ENCODE assay signal across 16 cellular contexts in the genomic region with DNA sequence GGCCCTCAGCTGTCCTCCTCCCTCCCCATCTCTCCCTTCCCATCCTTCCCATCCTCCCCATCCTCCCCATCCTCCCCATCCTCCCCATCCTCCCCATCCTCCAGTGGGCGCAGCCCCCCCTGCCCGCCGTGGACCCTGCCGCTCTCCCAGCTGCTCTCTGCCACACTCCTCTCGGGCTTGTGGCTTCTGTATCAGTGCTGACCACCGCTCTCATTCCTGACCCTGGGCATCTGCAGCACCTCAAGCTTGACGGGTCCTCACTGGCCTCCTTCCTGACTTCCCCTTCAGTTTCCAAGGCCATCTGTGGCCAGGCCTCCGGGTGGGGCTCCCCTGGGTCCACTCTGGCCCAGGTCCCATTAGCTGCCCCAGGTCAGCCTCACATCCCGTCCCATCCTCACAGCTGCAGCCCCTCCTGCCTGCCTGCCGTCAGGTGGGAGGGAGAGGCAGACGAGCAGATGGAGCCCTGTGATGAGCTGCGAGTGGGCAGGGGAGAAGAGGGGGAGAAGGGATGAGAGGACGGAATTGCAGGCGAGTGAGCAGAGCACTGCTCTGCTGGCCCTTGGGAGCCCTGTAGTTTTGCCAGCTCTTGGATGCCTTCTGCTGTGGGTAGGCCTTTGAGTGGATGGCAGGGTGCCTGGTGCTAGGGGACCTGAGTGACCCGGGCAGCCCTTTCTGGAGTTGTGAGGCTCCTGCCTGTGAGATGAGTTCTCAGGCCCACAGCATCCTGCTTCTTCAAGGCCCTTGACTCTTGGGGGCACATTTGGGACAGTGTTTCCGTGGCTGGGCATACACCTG. TPM values are rescaled to one million over a fixed set of nuclear protein-coding genes. Genes with fewer than 3 reads are reported as not detected.
DNase-seq lines count a peak whose midpoint lies in the region; TF ChIP-seq lines count a peak whose summit lies in the region.
"Had no signal": no experiment of that assay in that cellular context is flagged by ENCODE, and none has a peak within 500 bp of the region (broad histone marks: within the 10 kb centered on the region; RNA-seq: fewer than 3 reads in every experiment).

No MANE protein-coding gene starts in this region.

- H3K4me3 ChIP-seq in HEK293 (ENCODE audit: low read depth, low read length) (no peak overlapping the region), esophagus muscularis mucosa (no peak overlapping the region)
- H3K4me3 ChIP-seq: K562, SK-N-MC had no signal

- no peaks in the 10 kb centered on the region for H3K27me3 ChIP-seq in esophagus muscularis mucosa

- CTCF ChIA-PET in HEK293 (lab: Yijun Ruan, JAX): no interaction called here

- intact Hi-C loops in posterior vena cava (cut with DNase I): no loop called here
- intact Hi-C loops in esophagus muscularis mucosa (cut with DNase I): no loop called here

- H3K27ac ChIP-seq in HEK293 (ENCODE audit: extremely low read depth, low read depth, low read length) (no peak overlapping the region), esophagus muscularis mucosa (replicated peaks in 1 of 4) (no peak overlapping the region)
- H3K27ac ChIP-seq: SK-N-MC had no signal

- H3K36me3 Mint-ChIP-seq in glutamatergic neuron (ENCODE audit: unreplicated experiment): peaks cover 8% of the 10 kb centered on the region

- no peaks in the 10 kb centered on the region for H3K4me1 ChIP-seq in HEK293 (ENCODE audit: control insufficient read depth, insufficient read depth, low read length)
- no peaks in the 10 kb centered on the region for H3K4me1 ChIP-seq in esophagus muscularis mucosa

- DNase-seq in G401 (ENCODE audit: low spot score) (peak; percentile 31), glutamatergic neuron (peak; percentile 66), posterior vena cava (ENCODE audit: low spot score) (peak; percentile 65), esophagus muscularis mucosa (ENCODE audit: extremely low spot score) (no peak), SHP77 (lab: John Stamatoyannopoulos, UW) (no peak), RPMI8226 (no peak)
- DNase-seq: AML-193; CD4-positive, CD25-positive, alpha-beta regulatory T cell; MV-4-11; NCI-H1417; NCI-H1930; NCI-H82; PC-3 had no signal

- POLR2A ChIA-PET in HEK293 (lab: Yijun Ruan, JAX): interaction anchor here (0.6 kb wide), 1 partner anchor 179 kb away, joined by 4 read pairs; no protein-coding TSS in a partner anchor

- peaks cover 25% of the 10 kb centered on the region for H3K4me1 Mint-ChIP-seq in glutamatergic neuron (ENCODE audit: low read depth, unreplicated experiment)

- in situ Hi-C loops in G401 (cut with HindIII; ENCODE audit: low sequenced_read_pairs): no loop called here

- TF ChIP-seq EP300 in esophagus muscularis mucosa (IDR thresholded peaks at IDR 0.05): no peak

- 88% methylated on average over 15 of the region's 16 CpGs for WGBS in esophagus muscularis mucosa

- H3K9me3 Mint-ChIP-seq in glutamatergic neuron (ENCODE audit: unreplicated experiment): peaks cover 7% of the 10 kb centered on the region

- peak overlapping the region; percentile 76 for H3K27ac Mint-ChIP-seq in glutamatergic neuron (ENCODE audit: unreplicated experiment)
- H3K27ac Mint-ChIP-seq: CD4-positive, CD25-positive, alpha-beta regulatory T cell had no signal

- H3K27me3 Mint-ChIP-seq in glutamatergic neuron (ENCODE audit: unreplicated experiment): peaks cover 6% of the 10 kb centered on the region
- H3K27me3 Mint-ChIP-seq: CD4-positive, CD25-positive, alpha-beta regulatory T cell had no signal

- TF ChIP-seq POLR2A in esophagus muscularis mucosa (IDR thresholded peaks at IDR 0.05; ENCODE audit: low read depth): no peak

- H3K4me3 Mint-ChIP-seq in glutamatergic neuron (ENCODE audit: unreplicated experiment): no peak overlapping the region
- H3K4me3 Mint-ChIP-seq: CD4-positive, CD25-positive, alpha-beta regulatory T cell had no signal

- peaks cover 0 to 5% of the 10 kb centered on the region in 2 experiments; a peak in 1 of 3 replicates for H3K36me3 ChIP-seq in HEK293 (ENCODE audit: control insufficient read depth in 2 of 2, insufficient read depth in 1 of 2, low read length in 2 of 2)
- H3K36me3 ChIP-seq in esophagus muscularis mucosa: peaks cover 0 to 21% (median 3%) of the 10 kb centered on the region in 4 donors

- TF ChIP-seq CTCF in HEK293 (tag by site-specific recombination; IDR thresholded peaks at IDR 0.05) (no peak), glutamatergic neuron (IDR thresholded peaks at IDR 0.05; ENCODE audit: partially characterized antibody, unreplicated experiment) (no peak), esophagus muscularis mucosa (IDR thresholded peaks at IDR 0.05) (no peak)

- H3K9me3 ChIP-seq in HEK293 (ENCODE audit: control insufficient read depth, insufficient read depth, low read depth, low read length) (no peaks in the 10 kb centered on the region), esophagus muscularis mucosa (peaks cover 0 to 6% (median 3%) of the 10 kb centered on the region in 4 donors)

TF ChIP-seq in HEK293, 187 proteins besides CTCF, POLR2A, EP300 and RAD21:
- TF ChIP-seq ZNF335 (tag by site-specific recombination; conservative IDR thresholded peaks at IDR 0.05) (peak; percentile 40; the same call in 1 of the 2 replicates), ZSCAN4 (tag by site-specific recombination; IDR thresholded peaks at IDR 0.05) (no peak)

RNA-seq across cellular contexts. Expression of gene LHPP, which starts 35.8 kb away (rescaled TPM):
- total RNA-seq in G401 (2014; rRNA removed; shearing (Covaris generic)): 9.1 and 17.3 TPM in 2 replicates
- total RNA-seq in glutamatergic neuron (ENCODE audit: unreplicated experiment): 6.0 TPM
- 10 to 100 TPM; 11.9 to 13.0 TPM for total RNA-seq in posterior vena cava
- total RNA-seq in esophagus muscularis mucosa: 10 to 100 TPM; 10.8 to 20.9 (median 15.7) TPM

RNA-seq across cellular contexts. Expression of gene NKX1-2, which starts 47.6 kb away (rescaled TPM):
- 0.06 and 0.68 TPM in 2 replicates for total RNA-seq in G401 (2014; rRNA removed; shearing (Covaris generic))
- total RNA-seq in glutamatergic neuron (ENCODE audit: unreplicated experiment): 0.59 TPM
- total RNA-seq in posterior vena cava: not detected
- total RNA-seq in esophagus muscularis mucosa: not detected
- total RNA-seq: CD4-positive, CD25-positive, alpha-beta regulatory T cell; K562 had no signal

Comparison
In these comparisons a context has a peak if more than half of its experiments do, and no peak if none do; other contexts are left out.
1. DNase-seq: peak in G401 (single experiment), glutamatergic neuron (single experiment) and posterior vena cava (single experiment); none in esophagus muscularis mucosa (single experiment), SHP77 (0 of 2) and RPMI8226 (single experiment).